ENCODE assay signal across 9 cellular contexts in genomic region chr16:85563515-85564276, GRCh38. TPM values are rescaled to one million over a fixed set of nuclear protein-coding genes. Genes with fewer than 3 reads are reported as not detected.
DNase-seq lines count a peak whose midpoint lies in the region; ATAC-seq and TF ChIP-seq lines count a peak whose summit lies in the region.
"Had no signal": no experiment of that assay in that cellular context is flagged by ENCODE, and none has a peak within 500 bp of the region (broad histone marks: within the 10 kb centered on the region; RNA-seq: fewer than 3 reads in every experiment).

No MANE protein-coding gene starts in this region.

- TF ChIP-seq CTCF in A673 (conservative IDR thresholded peaks at IDR 0.05; ENCODE audit: low read depth, low read length) = no peak
- TF ChIP-seq CTCF in OCI-LY3 (IDR thresholded peaks at IDR 0.05; ENCODE audit: low read depth, low read length) = no peak

- H3K4me1 Mint-ChIP-seq in naive thymus-derived CD8-positive, alpha-beta T cell = peaks cover 29 to 82% (median 79%) of the 10 kb centered on the region in 4 donors
- peaks cover 30% of the 10 kb centered on the region for H3K4me1 Mint-ChIP-seq in activated naive CD4-positive, alpha-beta T cell treated with anti-CD3 and anti-CD28 coated beads for 36 hours (ENCODE audit: low read depth)

- CTCF ChIA-PET in A673 (lab: Charles Lee) = interaction anchor here (1.1 kb wide), 1 partner anchor 15 kb away, joined by 4 read pairs; no protein-coding TSS in a partner anchor
- CTCF ChIA-PET in activated naive CD4-positive, alpha-beta T cell treated with anti-CD3 and anti-CD28 coated beads for 36 hours (lab: Charles Lee) = interaction anchor here (0.7 to 1.5 kb wide), 2 partner anchors 46 to 86 kb away, joined by 3 to 4 read pairs; no protein-coding TSS in a partner anchor

- H3K27ac Mint-ChIP-seq in naive thymus-derived CD8-positive, alpha-beta T cell = peak overlapping the region; percentile 70 to 92 (median 84)
- H3K27ac Mint-ChIP-seq in activated naive CD4-positive, alpha-beta T cell treated with anti-CD3 and anti-CD28 coated beads for 36 hours = no peak overlapping the region

- no peaks in the 10 kb centered on the region for H3K27me3 Mint-ChIP-seq in naive thymus-derived CD8-positive, alpha-beta T cell
- no peaks in the 10 kb centered on the region for H3K27me3 Mint-ChIP-seq in activated naive CD4-positive, alpha-beta T cell treated with anti-CD3 and anti-CD28 coated beads for 36 hours (ENCODE audit: low read depth)

- DNase-seq in A673 (ENCODE audit: low spot score) = no peak
- DNase-seq in epidermal melanocyte (ENCODE audit: insufficient read length, low spot score) = peak; percentile 72
- no peak for DNase-seq in naive thymus-derived CD8-positive, alpha-beta T cell
- DNase-seq in NCI-H1048 (lab: John Stamatoyannopoulos, UW) = no peak
- DNase-seq in activated naive CD4-positive, alpha-beta T cell treated with anti-CD3 and anti-CD28 coated beads for 36 hours = no peak
- no peak for DNase-seq in DMS79 treated with DMSO at 0.1 percent for 48 hours (lab: John Stamatoyannopoulos, UW)
- DNase-seq: SJCRH30 had no signal

- H3K4me1 ChIP-seq in A673 (ENCODE audit: insufficient read depth, low read length, poor library complexity, severe bottlenecking) (peaks cover 34% of the 10 kb centered on the region), OCI-LY3 (ENCODE audit: low read length) (peaks cover 27% of the 10 kb centered on the region)

- intact Hi-C loops in A673 (cut with micrococcal nuclease; ENCODE audit: unreplicated experiment) = no loop called here
- intact Hi-C loops in activated naive CD4-positive, alpha-beta T cell treated with anti-CD3 and anti-CD28 coated beads for 36 hours (cut with micrococcal nuclease) = no loop called here

- no peaks in the 10 kb centered on the region for H3K36me3 ChIP-seq in A673 (ENCODE audit: insufficient read depth, low read length, poor library complexity, severe bottlenecking)
- peaks cover 8% of the 10 kb centered on the region for H3K36me3 ChIP-seq in OCI-LY3 (replicated peaks; ENCODE audit: low read depth, low read length)
- H3K36me3 ChIP-seq: SJCRH30 had no signal

- no peak for ATAC-seq in naive thymus-derived CD8-positive, alpha-beta T cell
- no peak for ATAC-seq in activated CD4-positive, CD25-positive, alpha-beta regulatory T cell treated with anti-CD3 and anti-CD28 coated beads, Interleukin-2, amount 50 U/mL, for 24 hours

- BruUV-seq in A673 (replicated peaks; lab: Mats Ljungman, UMichigan) = no TSS peak

- H3K27me3 ChIP-seq in A673 (replicated peaks; ENCODE audit: insufficient read depth, low read depth, low read length, poor library complexity) = no peaks in the 10 kb centered on the region
- no peaks in the 10 kb centered on the region for H3K27me3 ChIP-seq in OCI-LY3 (ENCODE audit: low read depth, low read length)
- H3K27me3 ChIP-seq: SJCRH30 had no signal

- H3K9me3 ChIP-seq in A673 (ENCODE audit: low read depth, low read length, poor library complexity, severe bottlenecking) (peaks cover 4% of the 10 kb centered on the region), OCI-LY3 (ENCODE audit: insufficient read depth, low read length) (no peaks in the 10 kb centered on the region)
- H3K9me3 ChIP-seq: SJCRH30 had no signal

- H3K4me2 ChIP-seq in OCI-LY3 (ENCODE audit: low read length) = peak overlapping the region; percentile 32

- peaks cover 0 to 4% (median 0%) of the 10 kb centered on the region in 3 donors for H3K36me3 Mint-ChIP-seq in naive thymus-derived CD8-positive, alpha-beta T cell
- no peaks in the 10 kb centered on the region for H3K36me3 Mint-ChIP-seq in activated naive CD4-positive, alpha-beta T cell treated with anti-CD3 and anti-CD28 coated beads for 36 hours (ENCODE audit: low read depth)

- no peak overlapping the region for H2AFZ ChIP-seq in OCI-LY3 (ENCODE audit: low read depth, low read length)

- H4K20me1 ChIP-seq in OCI-LY3 (ENCODE audit: insufficient read depth, low read length) = peaks cover 98% of the 10 kb centered on the region

- no peak overlapping the region for H3K4me3 Mint-ChIP-seq in naive thymus-derived CD8-positive, alpha-beta T cell
- H3K4me3 Mint-ChIP-seq in activated naive CD4-positive, alpha-beta T cell treated with anti-CD3 and anti-CD28 coated beads for 36 hours = no peak overlapping the region

- peaks cover 94% of the 10 kb centered on the region for H3K79me2 ChIP-seq in OCI-LY3 (ENCODE audit: low read length)

- no peak overlapping the region for H3K9ac ChIP-seq in OCI-LY3 (ENCODE audit: low read length)

- H3K27ac ChIP-seq in A673 (ENCODE audit: low read depth, low read length, poor library complexity, severe bottlenecking) (peak overlapping the region; percentile 47), OCI-LY3 (ENCODE audit: low read length) (no peak overlapping the region)
- H3K27ac ChIP-seq: SJCRH30 had no signal

- H3K4me3 ChIP-seq in A673 (ENCODE audit: low read depth, low read length, poor library complexity, severe bottlenecking) (no peak overlapping the region), OCI-LY3 (ENCODE audit: low read length) (no peak overlapping the region)
- H3K4me3 ChIP-seq: SJCRH30 had no signal

- POLR2A ChIA-PET in A673 (lab: Charles Lee; ENCODE audit: low non-redundant PET) = no interaction called here
- POLR2A ChIA-PET in naive thymus-derived CD8-positive, alpha-beta T cell (lab: Charles Lee) = interaction anchor here (0.6 to 2.0 kb wide), 5 partner anchors 8 to 794 kb away, joined by 3 to 10 read pairs (median 3); no protein-coding TSS in a partner anchor

- H3K9me3 Mint-ChIP-seq in naive thymus-derived CD8-positive, alpha-beta T cell = peaks cover 0 to 1% (median 0%) of the 10 kb centered on the region in 9 donors
- no peaks in the 10 kb centered on the region for H3K9me3 Mint-ChIP-seq in activated naive CD4-positive, alpha-beta T cell treated with anti-CD3 and anti-CD28 coated beads for 36 hours

RNA-seq across cellular contexts. Expression of gene GSE1, which starts 49.4 kb away (rescaled TPM):
- 64.2 and 72.4 TPM in 2 replicates for total RNA-seq in A673 (2021)
- 10 to 100 TPM; 53.8 to 56.2 TPM for total RNA-seq in naive thymus-derived CD8-positive, alpha-beta T cell
- 1 to 10 TPM; 1.5 to 2.9 (median 2.0) TPM for polyA plus RNA-seq in naive thymus-derived CD8-positive, alpha-beta T cell
- 10 to 100 TPM in 1 of 2 experiments, 1 to 10 TPM in 1; 8.6 to 10.1 TPM for total RNA-seq in activated naive CD4-positive, alpha-beta T cell treated with anti-CD3 and anti-CD28 coated beads for 36 hours
